Comparison of ENCODE assay signal across 17 cellular contexts in the genomic region with DNA sequence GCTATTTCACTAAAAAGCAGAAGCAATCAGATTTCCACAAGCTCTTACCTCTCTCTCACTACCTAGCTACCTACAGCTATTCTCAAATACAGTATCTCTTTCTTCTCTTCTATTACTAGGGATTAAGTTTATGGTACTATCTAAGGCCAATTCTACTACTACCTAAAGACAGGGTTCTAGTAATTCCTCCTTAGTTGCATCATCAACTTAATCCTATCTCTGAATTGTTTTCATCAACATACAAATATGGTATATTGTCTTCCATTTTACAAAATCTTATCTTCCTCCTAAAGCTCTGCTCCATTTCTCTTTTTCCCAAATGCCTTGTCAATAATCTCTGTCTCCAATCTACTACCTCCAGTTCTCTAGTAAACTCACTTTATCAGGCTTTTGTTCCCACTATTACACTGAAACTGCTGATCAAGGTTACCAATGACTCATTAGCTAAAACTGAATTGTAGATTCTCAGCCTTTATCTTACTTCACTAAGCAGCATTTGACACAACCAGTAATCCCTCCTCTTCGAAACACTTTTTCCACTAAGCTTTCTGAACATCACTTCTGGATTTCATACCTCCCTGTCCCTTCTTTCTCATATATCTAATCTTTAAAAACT. TPM values are rescaled to one million over a fixed set of nuclear protein-coding genes. Genes with fewer than 3 reads are reported as not detected.
DNase-seq lines count a peak whose midpoint lies in the region; ATAC-seq and TF ChIP-seq lines count a peak whose summit lies in the region.
"Had no signal": no experiment of that assay in that cellular context is flagged by ENCODE, and none has a peak within 500 bp of the region (broad histone marks: within the 10 kb centered on the region; RNA-seq: fewer than 3 reads in every experiment).

No MANE protein-coding gene starts in this region.

- H3K36me3 ChIP-seq in cardiac muscle cell = no peaks in the 10 kb centered on the region
- H3K36me3 ChIP-seq in naive thymus-derived CD4-positive, alpha-beta T cell (ENCODE audit: control insufficient read depth in 2 of 3, insufficient read depth in 3 of 3, low read length in 3 of 3) = no peaks in the 10 kb centered on the region
- H3K36me3 ChIP-seq: neutrophil had no signal

- H3K9me3 Mint-ChIP-seq in stimulated activated effector memory CD8-positive, alpha-beta T cell treated with anti-CD3 and anti-CD28 coated beads, Interleukin-12 subunit alpha, Interleukin-12 subunit beta, amount 100 ng/mL, for 72 hours = no peaks in the 10 kb centered on the region
- H3K9me3 Mint-ChIP-seq in naive thymus-derived CD4-positive, alpha-beta T cell = no peaks in the 10 kb centered on the region
- H3K9me3 Mint-ChIP-seq: mesothelial cell of epicardium had no signal

- CTCF ChIA-PET in naive thymus-derived CD4-positive, alpha-beta T cell (lab: Charles Lee) = no interaction called here

- POLR2A ChIA-PET in naive thymus-derived CD4-positive, alpha-beta T cell (lab: Charles Lee) = no interaction called here

- H3K27ac ChIP-seq in cardiac muscle cell (peak overlapping the region; percentile 84), epithelial cell of prostate (peak overlapping the region; percentile 19)
- H3K27ac ChIP-seq in naive thymus-derived CD4-positive, alpha-beta T cell (ENCODE audit: low read depth, low read length) = no peak overlapping the region
- H3K27ac ChIP-seq: neutrophil had no signal

- no peak overlapping the region for H3K27ac Mint-ChIP-seq in stimulated activated effector memory CD8-positive, alpha-beta T cell treated with anti-CD3 and anti-CD28 coated beads, Interleukin-12 subunit alpha, Interleukin-12 subunit beta, amount 100 ng/mL, for 72 hours
- H3K27ac Mint-ChIP-seq in naive thymus-derived CD4-positive, alpha-beta T cell = no peak overlapping the region
- H3K27ac Mint-ChIP-seq: mesothelial cell of epicardium had no signal

- H3K9me3 ChIP-seq in cardiac muscle cell (ENCODE audit: low read depth) = no peaks in the 10 kb centered on the region
- H3K9me3 ChIP-seq in naive thymus-derived CD4-positive, alpha-beta T cell (ENCODE audit: control insufficient read depth in 2 of 3, low read length in 3 of 3) = no peaks in the 10 kb centered on the region
- H3K9me3 ChIP-seq: neutrophil had no signal

- no peak overlapping the region for H3K4me3 Mint-ChIP-seq in stimulated activated effector memory CD8-positive, alpha-beta T cell treated with anti-CD3 and anti-CD28 coated beads, Interleukin-12 subunit alpha, Interleukin-12 subunit beta, amount 100 ng/mL, for 72 hours
- no peak overlapping the region for H3K4me3 Mint-ChIP-seq in naive thymus-derived CD4-positive, alpha-beta T cell
- H3K4me3 Mint-ChIP-seq: mesothelial cell of epicardium had no signal

- intact Hi-C loops in Right ventricle myocardium superior (cut with DNase I) = no loop called here
- intact Hi-C loops in naive thymus-derived CD4-positive, alpha-beta T cell (cut with micrococcal nuclease) = loop anchor here in 1 of 2 donors (2.0 kb wide), 1 partner anchor 13 kb away; no protein-coding TSS in a partner anchor

- DNase-seq in cardiac muscle cell (ENCODE audit: low read depth in 1 of 2, low spot score in 1 of 2) (no peak), Right ventricle myocardium superior (no peak), NCI-H226 (peak; percentile 51), epithelial cell of prostate (ENCODE audit: low read depth, low spot score) (no peak), pons (ENCODE audit: low spot score) (no peak), NCI-H526 (lab: John Stamatoyannopoulos, UW) (no peak)
- no peak for DNase-seq in stimulated activated effector memory CD8-positive, alpha-beta T cell treated with anti-CD3 and anti-CD28 coated beads, Interleukin-12 subunit alpha, Interleukin-12 subunit beta, amount 100 ng/mL, for 72 hours (ENCODE audit: low spot score in 2 of 2)
- DNase-seq in naive thymus-derived CD4-positive, alpha-beta T cell = no peak
- DNase-seq: activated CD4-positive, alpha-beta T cell treated with anti-CD3 and anti-CD28 coated beads, Interleukin-2, amount 50 U/mL, for 48 hours; foreskin fibroblast; NK-92 treated with Interleukin-12 subunit alpha and Interleukin-12 subunit beta, amount 100 ng/mL, for 24 hours; SIG-M5; small intestine; stimulated activated naive CD4-positive, alpha-beta T cell treated with Interleukin-2 at 50 U/mL for 16 hours; T1000 had no signal

- peaks cover 50% of the 10 kb centered on the region for H3K4me1 ChIP-seq in cardiac muscle cell (ENCODE audit: low read depth)
- H3K4me1 ChIP-seq in naive thymus-derived CD4-positive, alpha-beta T cell (ENCODE audit: control insufficient read depth in 2 of 2, insufficient read depth in 2 of 2, low read length in 2 of 2) = peaks cover 0 to 8% of the 10 kb centered on the region in 2 donors

- no peak overlapping the region for H3K4me3 ChIP-seq in cardiac muscle cell
- H3K4me3 ChIP-seq in naive thymus-derived CD4-positive, alpha-beta T cell (ENCODE audit: low read length) = no peak overlapping the region

- no peaks in the 10 kb centered on the region for H3K27me3 ChIP-seq in cardiac muscle cell
- no peaks in the 10 kb centered on the region for H3K27me3 ChIP-seq in naive thymus-derived CD4-positive, alpha-beta T cell (ENCODE audit: control insufficient read depth in 2 of 2, insufficient read depth in 2 of 2, low read length in 2 of 2)

- no peaks in the 10 kb centered on the region for H3K27me3 Mint-ChIP-seq in naive thymus-derived CD4-positive, alpha-beta T cell

- no peaks in the 10 kb centered on the region for H3K36me3 Mint-ChIP-seq in stimulated activated effector memory CD8-positive, alpha-beta T cell treated with anti-CD3 and anti-CD28 coated beads, Interleukin-12 subunit alpha, Interleukin-12 subunit beta, amount 100 ng/mL, for 72 hours
- H3K36me3 Mint-ChIP-seq in naive thymus-derived CD4-positive, alpha-beta T cell = peaks cover 0 to 1% (median 1%) of the 10 kb centered on the region in 5 donors

- no peak for TF ChIP-seq CTCF in cardiac muscle cell (IDR thresholded peaks at IDR 0.05; ENCODE audit: low read depth, low read length)

- no peak for ATAC-seq in Right ventricle myocardium superior (ENCODE audit: poor library complexity)
- ATAC-seq in stimulated activated effector memory CD8-positive, alpha-beta T cell treated with anti-CD3 and anti-CD28 coated beads, Interleukin-12 subunit alpha, Interleukin-12 subunit beta, amount 100 ng/mL, for 72 hours = peak; percentile 61
- no peak for ATAC-seq in naive thymus-derived CD4-positive, alpha-beta T cell

- peaks cover 8% of the 10 kb centered on the region for H3K4me1 Mint-ChIP-seq in stimulated activated effector memory CD8-positive, alpha-beta T cell treated with anti-CD3 and anti-CD28 coated beads, Interleukin-12 subunit alpha, Interleukin-12 subunit beta, amount 100 ng/mL, for 72 hours
- peaks cover 12 to 32% (median 25%) of the 10 kb centered on the region in 7 donors for H3K4me1 Mint-ChIP-seq in naive thymus-derived CD4-positive, alpha-beta T cell

RNA-seq across cellular contexts. Expression of a gene that starts 28.3 kb away (rescaled TPM):
- total RNA-seq in cardiac muscle cell (72.3 and 144 TPM in 2 replicates), Right ventricle myocardium superior (32.9 TPM)
- polyA plus RNA-seq in cardiac muscle cell = 59.1 and 82.4 TPM in 2 replicates
- 100 to 1,000 TPM in 4 of 5 experiments, 10 to 100 TPM in 1; 67.6 to 331 (median 137) TPM for total RNA-seq in naive thymus-derived CD4-positive, alpha-beta T cell
- 10 to 100 TPM; 59.0 to 68.4 TPM for polyA plus RNA-seq in naive thymus-derived CD4-positive, alpha-beta T cell
